1 cellular context compared by ENCODE assay signal in the genomic region with DNA sequence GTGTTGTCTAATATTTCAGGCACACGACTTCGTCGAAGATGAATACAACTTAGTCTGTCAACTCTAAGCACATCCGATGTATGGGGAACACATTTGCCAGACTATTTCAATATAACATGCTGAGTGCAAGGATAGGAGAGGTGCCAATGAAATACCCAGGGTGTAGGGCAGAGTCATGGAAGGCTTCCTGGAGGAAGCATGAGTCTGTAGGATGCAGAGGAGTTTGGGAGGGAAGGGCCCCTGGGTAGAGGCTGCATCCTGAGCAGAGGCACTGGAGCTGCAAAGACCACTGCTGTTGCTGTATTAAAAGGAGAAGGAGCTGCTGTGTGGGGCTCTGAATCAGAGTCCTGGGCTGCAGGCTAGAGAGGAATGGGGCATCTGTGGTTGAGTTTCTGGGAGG.
TF ChIP-seq lines count a peak whose summit lies in the region.

No MANE protein-coding gene starts in this region.

TF ChIP-seq in SK-N-SH, 30 proteins besides CTCF, POLR2A, EP300 and RAD21 (continued from another document):
- TF ChIP-seq ELF1 (IDR thresholded peaks at IDR 0.05) (no peak), CHD2 (IDR thresholded peaks at IDR 0.05; ENCODE audit: low read length, partially characterized antibody) (no peak), RFX5 (IDR thresholded peaks at IDR 0.05; ENCODE audit: low read length) (no peak), POLR2AphosphoS5 (IDR thresholded peaks at IDR 0.05; ENCODE audit: low read depth, low read length) (no peak), SIN3A (IDR thresholded peaks at IDR 0.05; ENCODE audit: borderline replicate concordance, low read depth, low read length) (no peak), RCOR1 (IDR thresholded peaks at IDR 0.05; ENCODE audit: low read length) (no peak), SMC3 (IDR thresholded peaks at IDR 0.05; ENCODE audit: low read depth, low read length) (no peak)
- TF ChIP-seq, protein P1, sequence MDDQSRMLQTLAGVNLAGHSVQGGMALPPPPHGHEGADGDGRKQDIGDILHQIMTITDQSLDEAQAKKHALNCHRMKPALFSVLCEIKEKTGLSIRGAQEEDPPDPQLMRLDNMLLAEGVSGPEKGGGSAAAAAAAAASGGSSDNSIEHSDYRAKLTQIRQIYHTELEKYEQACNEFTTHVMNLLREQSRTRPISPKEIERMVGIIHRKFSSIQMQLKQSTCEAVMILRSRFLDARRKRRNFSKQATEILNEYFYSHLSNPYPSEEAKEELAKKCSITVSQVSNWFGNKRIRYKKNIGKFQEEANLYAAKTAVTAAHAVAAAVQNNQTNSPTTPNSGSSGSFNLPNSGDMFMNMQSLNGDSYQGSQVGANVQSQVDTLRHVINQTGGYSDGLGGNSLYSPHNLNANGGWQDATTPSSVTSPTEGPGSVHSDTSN (IDR thresholded peaks at IDR 0.05) = no peak
